17 cellular contexts compared by ENCODE assay signal in genomic region chr13:109918179-109918651, GRCh38.
DNase-seq lines count a peak whose midpoint lies in the region; ATAC-seq and TF ChIP-seq lines count a peak whose summit lies in the region.
"Had no signal": no experiment of that assay in that cellular context is flagged by ENCODE, and none has a peak within 500 bp of the region (broad histone marks: within the 10 kb centered on the region; RNA-seq: fewer than 3 reads in every experiment).

No MANE protein-coding gene starts in this region.

- peak; percentile 55 for DNase-seq in Daoy (ENCODE audit: low read depth)
- peak; percentile 98 for DNase-seq in LHCN-M2 (ENCODE audit: low read depth)
- peak; percentile 3 for DNase-seq in putamen (ENCODE audit: low spot score)
- DNase-seq in transverse colon = no peak
- no peak for DNase-seq in activated naive CD8-positive, alpha-beta T cell treated with anti-CD3 and anti-CD28 coated beads, Interleukin-2, amount 50 U/mL, for 24 hours
- no peak for DNase-seq in activated CD4-positive, alpha-beta T cell treated with anti-CD3 and anti-CD28 coated beads for 48 hours
- DNase-seq: activated CD4-positive, alpha-beta T cell treated with anti-CD3 and anti-CD28 coated beads, Interleukin-2, amount 50 U/mL, for 1 hour; effector CD4-positive, alpha-beta T cell; NCI-H1694 treated with DMSO at 0.1 percent for 48 hours; ovary; Peyer's patch; stimulated activated CD4-positive, alpha-beta T cell treated with anti-CD3 and anti-CD28 coated beads, Interleukin-15, amount 100 ng/mL, for 24 hours had no signal

- no peaks in the 10 kb centered on the region for H3K9me3 ChIP-seq in transverse colon
- H3K9me3 ChIP-seq: ovary, Peyer's patch, tibial nerve had no signal

- no peaks in the 10 kb centered on the region for H3K4me1 Mint-ChIP-seq in activated naive CD8-positive, alpha-beta T cell treated with anti-CD3 and anti-CD28 coated beads, Interleukin-2, amount 50 U/mL, for 24 hours

- H3K36me3 Mint-ChIP-seq in activated naive CD8-positive, alpha-beta T cell treated with anti-CD3 and anti-CD28 coated beads, Interleukin-2, amount 50 U/mL, for 24 hours (ENCODE audit: low read depth) = no peaks in the 10 kb centered on the region

- no peak for TF ChIP-seq CTCF in transverse colon (IDR thresholded peaks at IDR 0.05)

- 80 to 88% methylated on average over 4 to 7 of the region's 7 CpGs for WGBS in transverse colon (ENCODE audit: low coverage in 1 of 2), 2 donors

- in situ Hi-C loops in transverse colon (cut with MboI; ENCODE audit: low pct_ligation_motif_present in 1 of 4, low pct_unique_long_range_greater_than_20kb in 1 of 4, low sequenced_read_pairs in 3 of 4) = no loop called here

- TF ChIP-seq EP300 in transverse colon (IDR thresholded peaks at IDR 0.05; ENCODE audit: low read depth) = no peak

- H3K27ac Mint-ChIP-seq in activated naive CD8-positive, alpha-beta T cell treated with anti-CD3 and anti-CD28 coated beads, Interleukin-2, amount 50 U/mL, for 24 hours = no peak overlapping the region
- H3K27ac Mint-ChIP-seq: T-helper 1 cell treated with Interleukin-12 subunit alpha and Interleukin-12 subunit beta and Interleukin-4 antibody, amounts not matched to agents 30 μg/mL and 1 μg/mL, for 36 hours had no signal

- H3K27ac ChIP-seq in transverse colon = no peak overlapping the region
- H3K27ac ChIP-seq: BLaER1, ovary, Peyer's patch, tibial nerve had no signal

- intact Hi-C loops in transverse colon (cut with DNase I; ENCODE audit: low total_unique reads) = no loop called here

- no peaks in the 10 kb centered on the region for H3K27me3 ChIP-seq in transverse colon
- H3K27me3 ChIP-seq: BLaER1, Peyer's patch, tibial nerve had no signal

- ATAC-seq in esophagus mucosa (peak; percentile 17), HG02840 (IDR thresholded peaks at IDR 0.05; ENCODE audit: low FRiP score, unreplicated experiment) (no peak)
- ATAC-seq in activated naive CD8-positive, alpha-beta T cell treated with anti-CD3 and anti-CD28 coated beads, Interleukin-2, amount 50 U/mL, for 24 hours = no peak

- H3K9me3 Mint-ChIP-seq in activated naive CD8-positive, alpha-beta T cell treated with anti-CD3 and anti-CD28 coated beads, Interleukin-2, amount 50 U/mL, for 24 hours = no peaks in the 10 kb centered on the region
- H3K9me3 Mint-ChIP-seq: T-helper 1 cell treated with Interleukin-12 subunit alpha and Interleukin-12 subunit beta and Interleukin-4 antibody, amounts not matched to agents 30 μg/mL and 1 μg/mL, for 36 hours had no signal

- no peaks in the 10 kb centered on the region for H3K36me3 ChIP-seq in transverse colon
- H3K36me3 ChIP-seq: BLaER1, ovary, Peyer's patch, tibial nerve had no signal

- H3K4me3 ChIP-seq in transverse colon = no peak overlapping the region
- H3K4me3 ChIP-seq: BLaER1, ovary, Peyer's patch, tibial nerve had no signal

- no peak for TF ChIP-seq POLR2A in transverse colon (IDR thresholded peaks at IDR 0.05)

- H3K4me1 ChIP-seq in transverse colon = no peaks in the 10 kb centered on the region
- H3K4me1 ChIP-seq: BLaER1, Peyer's patch, tibial nerve had no signal

- H3K27me3 Mint-ChIP-seq in activated naive CD8-positive, alpha-beta T cell treated with anti-CD3 and anti-CD28 coated beads, Interleukin-2, amount 50 U/mL, for 24 hours = no peaks in the 10 kb centered on the region

- no peak overlapping the region for H3K4me3 Mint-ChIP-seq in activated naive CD8-positive, alpha-beta T cell treated with anti-CD3 and anti-CD28 coated beads, Interleukin-2, amount 50 U/mL, for 24 hours
- H3K4me3 Mint-ChIP-seq: T-helper 1 cell treated with Interleukin-12 subunit alpha and Interleukin-12 subunit beta and Interleukin-4 antibody, amounts not matched to agents 30 μg/mL and 1 μg/mL, for 36 hours had no signal

Comparison
In these comparisons a context has a peak if more than half of its experiments do, and no peak if none do; other contexts are left out.
1. DNase-seq: peak in Daoy (single experiment), LHCN-M2 (single experiment) and putamen (single experiment); none in transverse colon (single experiment), activated naive CD8-positive, alpha-beta T cell treated with anti-CD3 and anti-CD28 coated beads, Interleukin-2, amount 50 U/mL, for 24 hours (single experiment) and activated CD4-positive, alpha-beta T cell treated with anti-CD3 and anti-CD28 coated beads for 48 hours (single experiment).